ENCODE assay signal across 8 cellular contexts in the genomic region with DNA sequence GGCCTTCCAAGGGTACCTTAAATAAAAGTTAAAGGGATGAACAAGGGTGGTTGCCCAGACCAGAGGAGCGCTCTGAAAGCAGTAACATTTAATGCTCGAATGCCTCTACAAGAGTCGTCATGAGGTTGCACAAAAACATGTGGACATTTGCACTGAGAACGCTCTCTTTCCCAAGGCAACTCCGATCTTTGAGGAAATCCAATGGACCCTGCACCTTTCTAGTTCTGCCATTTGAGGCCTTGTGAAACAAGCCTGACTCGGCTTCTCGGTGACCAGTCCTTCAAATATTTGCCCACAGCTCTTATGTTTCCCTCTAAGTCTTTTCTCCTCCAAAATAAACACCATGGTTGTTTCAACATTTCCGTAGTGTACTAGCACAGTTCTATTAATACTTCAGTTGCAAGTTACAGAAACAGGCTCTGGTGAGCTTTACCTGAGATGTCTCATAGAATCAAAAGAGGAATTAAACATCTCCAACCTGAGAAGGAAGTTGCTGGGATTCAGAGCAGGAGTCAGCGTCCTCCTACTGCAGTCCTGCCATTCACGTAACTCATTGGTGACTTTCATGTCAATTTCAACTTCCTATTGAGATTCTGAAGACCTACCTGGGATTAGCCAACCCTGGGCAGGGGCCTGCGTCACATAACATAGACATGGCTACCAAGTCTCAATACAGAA.
DNase-seq lines count a peak whose midpoint lies in the region; ATAC-seq and TF ChIP-seq lines count a peak whose summit lies in the region.
"Had no signal": no experiment of that assay in that cellular context is flagged by ENCODE, and none has a peak within 500 bp of the region (broad histone marks: within the 10 kb centered on the region; RNA-seq: fewer than 3 reads in every experiment).

No MANE protein-coding gene starts in this region.

- H3K27me3 Mint-ChIP-seq in WTC11 (ENCODE audit: low read depth): no peaks in the 10 kb centered on the region
- H3K27me3 Mint-ChIP-seq in activated CD4-positive, alpha-beta T cell treated with anti-CD3 and anti-CD28 coated beads, Interleukin-2, amount 10 ng/mL, durations not matched to agents 7 days and 5 days: peaks cover 15% of the 10 kb centered on the region

- ATAC-seq in WTC11 (no peak), right cardiac atrium (peak; percentile 68 to 87), GM19395 (IDR thresholded peaks at IDR 0.05; ENCODE audit: unreplicated experiment) (no peak)

- no peak overlapping the region for H3K27ac Mint-ChIP-seq in WTC11
- H3K27ac Mint-ChIP-seq in activated CD4-positive, alpha-beta T cell treated with anti-CD3 and anti-CD28 coated beads, Interleukin-2, amount 10 ng/mL, durations not matched to agents 7 days and 5 days: no peak overlapping the region

- POLR2A ChIA-PET in WTC11 (lab: Charles Lee): no interaction called here
- POLR2A ChIA-PET in activated CD4-positive, alpha-beta T cell treated with anti-CD3 and anti-CD28 coated beads, Interleukin-2, amount 10 ng/mL, durations not matched to agents 7 days and 5 days (lab: Charles Lee): no interaction called here

- TF ChIP-seq EP300 in suprapubic skin (IDR thresholded peaks at IDR 0.05): no peak

- peaks cover 12% of the 10 kb centered on the region for H3K9me3 Mint-ChIP-seq in WTC11
- H3K9me3 Mint-ChIP-seq in activated CD4-positive, alpha-beta T cell treated with anti-CD3 and anti-CD28 coated beads, Interleukin-2, amount 10 ng/mL, durations not matched to agents 7 days and 5 days: no peaks in the 10 kb centered on the region

- no peak overlapping the region for H3K4me3 ChIP-seq in right cardiac atrium (ENCODE audit: low read length)
- no peak overlapping the region for H3K4me3 ChIP-seq in suprapubic skin

- CTCF ChIA-PET in WTC11 (lab: Charles Lee): interaction anchor here (0.9 to 3.7 kb wide), 5 partner anchors 9 to 427 kb away, joined by 3 to 30 read pairs (median 6); a partner anchor contains a TSS
- CTCF ChIA-PET in activated CD4-positive, alpha-beta T cell treated with anti-CD3 and anti-CD28 coated beads, Interleukin-2, amount 10 ng/mL, durations not matched to agents 7 days and 5 days (lab: Charles Lee): interaction anchor here (0.6 to 1.8 kb wide), 2 partner anchors 10 to 413 kb away, joined by 3 to 8 read pairs; no protein-coding TSS in a partner anchor

- no peak overlapping the region for H3K4me3 Mint-ChIP-seq in WTC11
- H3K4me3 Mint-ChIP-seq in activated CD4-positive, alpha-beta T cell treated with anti-CD3 and anti-CD28 coated beads, Interleukin-2, amount 10 ng/mL, durations not matched to agents 7 days and 5 days: no peak overlapping the region

- H3K27me3 ChIP-seq in right cardiac atrium (ENCODE audit: control insufficient read depth, insufficient read depth): no peaks in the 10 kb centered on the region
- H3K27me3 ChIP-seq in suprapubic skin: no peaks in the 10 kb centered on the region

- intact Hi-C loops in right cardiac atrium (cut with DNase I): loop anchor here (5.0 to 10.0 kb wide), 3 partner anchors 35 to 517 kb away; no protein-coding TSS in a partner anchor

- H3K27ac ChIP-seq in right cardiac atrium (ENCODE audit: low read length) (peak overlapping the region; percentile 77), suprapubic skin (peak overlapping the region; percentile 6)

- H3K9me3 ChIP-seq in right cardiac atrium (ENCODE audit: control insufficient read depth, low read length): peaks cover 3% of the 10 kb centered on the region
- H3K9me3 ChIP-seq in suprapubic skin: no peaks in the 10 kb centered on the region

- H3K36me3 ChIP-seq in suprapubic skin: no peaks in the 10 kb centered on the region

- H3K36me3 Mint-ChIP-seq in WTC11: peaks cover 7% of the 10 kb centered on the region
- H3K36me3 Mint-ChIP-seq in activated CD4-positive, alpha-beta T cell treated with anti-CD3 and anti-CD28 coated beads, Interleukin-2, amount 10 ng/mL, durations not matched to agents 7 days and 5 days (ENCODE audit: low read depth): no peaks in the 10 kb centered on the region

- TF ChIP-seq POLR2A in suprapubic skin (IDR thresholded peaks at IDR 0.05): no peak

- DNase-seq in HS-5 (ENCODE audit: low read depth) (peak; percentile 80), WTC11 (ENCODE audit: low spot score) (no peak), right cardiac atrium (no peak), suprapubic skin (ENCODE audit: low spot score in 2 of 2) (no peak), cerebellar cortex (ENCODE audit: low spot score) (no peak)
- DNase-seq in activated CD4-positive, alpha-beta T cell treated with anti-CD3 and anti-CD28 coated beads, Interleukin-2, amount 10 ng/mL, durations not matched to agents 7 days and 5 days: no peak
- DNase-seq: activated effector memory CD4-positive, alpha-beta T cell treated with Interleukin-2 at 50 U/mL for 16 hours had no signal

- TF ChIP-seq CTCF in WTC11 (IDR thresholded peaks at IDR 0.05) (no peak), suprapubic skin (IDR thresholded peaks at IDR 0.05) (no peak)

- 71% methylated on average over 11 of the region's 11 CpGs for WGBS in right cardiac atrium
- WGBS in suprapubic skin: 92% methylated on average over 11 of the region's 11 CpGs

- peaks cover 7% of the 10 kb centered on the region for H3K4me1 ChIP-seq in right cardiac atrium (ENCODE audit: control insufficient read depth, insufficient read depth, low read length)
- peaks cover 25% of the 10 kb centered on the region for H3K4me1 ChIP-seq in suprapubic skin

- peaks cover 71% of the 10 kb centered on the region for H3K4me1 Mint-ChIP-seq in WTC11
- no peaks in the 10 kb centered on the region for H3K4me1 Mint-ChIP-seq in activated CD4-positive, alpha-beta T cell treated with anti-CD3 and anti-CD28 coated beads, Interleukin-2, amount 10 ng/mL, durations not matched to agents 7 days and 5 days

TF ChIP-seq in WTC11, 78 proteins besides CTCF, POLR2A, EP300 and RAD21:
- TF ChIP-seq GABPB1 (CRISPR knock-in tag; IDR thresholded peaks at IDR 0.05): peak; percentile 62
- TF ChIP-seq, protein P1, sequence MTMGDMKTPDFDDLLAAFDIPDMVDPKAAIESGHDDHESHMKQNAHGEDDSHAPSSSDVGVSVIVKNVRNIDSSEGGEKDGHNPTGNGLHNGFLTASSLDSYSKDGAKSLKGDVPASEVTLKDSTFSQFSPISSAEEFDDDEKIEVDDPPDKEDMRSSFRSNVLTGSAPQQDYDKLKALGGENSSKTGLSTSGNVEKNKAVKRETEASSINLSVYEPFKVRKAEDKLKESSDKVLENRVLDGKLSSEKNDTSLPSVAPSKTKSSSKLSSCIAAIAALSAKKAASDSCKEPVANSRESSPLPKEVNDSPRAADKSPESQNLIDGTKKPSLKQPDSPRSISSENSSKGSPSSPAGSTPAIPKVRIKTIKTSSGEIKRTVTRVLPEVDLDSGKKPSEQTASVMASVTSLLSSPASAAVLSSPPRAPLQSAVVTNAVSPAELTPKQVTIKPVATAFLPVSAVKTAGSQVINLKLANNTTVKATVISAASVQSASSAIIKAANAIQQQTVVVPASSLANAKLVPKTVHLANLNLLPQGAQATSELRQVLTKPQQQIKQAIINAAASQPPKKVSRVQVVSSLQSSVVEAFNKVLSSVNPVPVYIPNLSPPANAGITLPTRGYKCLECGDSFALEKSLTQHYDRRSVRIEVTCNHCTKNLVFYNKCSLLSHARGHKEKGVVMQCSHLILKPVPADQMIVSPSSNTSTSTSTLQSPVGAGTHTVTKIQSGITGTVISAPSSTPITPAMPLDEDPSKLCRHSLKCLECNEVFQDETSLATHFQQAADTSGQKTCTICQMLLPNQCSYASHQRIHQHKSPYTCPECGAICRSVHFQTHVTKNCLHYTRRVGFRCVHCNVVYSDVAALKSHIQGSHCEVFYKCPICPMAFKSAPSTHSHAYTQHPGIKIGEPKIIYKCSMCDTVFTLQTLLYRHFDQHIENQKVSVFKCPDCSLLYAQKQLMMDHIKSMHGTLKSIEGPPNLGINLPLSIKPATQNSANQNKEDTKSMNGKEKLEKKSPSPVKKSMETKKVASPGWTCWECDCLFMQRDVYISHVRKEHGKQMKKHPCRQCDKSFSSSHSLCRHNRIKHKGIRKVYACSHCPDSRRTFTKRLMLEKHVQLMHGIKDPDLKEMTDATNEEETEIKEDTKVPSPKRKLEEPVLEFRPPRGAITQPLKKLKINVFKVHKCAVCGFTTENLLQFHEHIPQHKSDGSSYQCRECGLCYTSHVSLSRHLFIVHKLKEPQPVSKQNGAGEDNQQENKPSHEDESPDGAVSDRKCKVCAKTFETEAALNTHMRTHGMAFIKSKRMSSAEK (CRISPR knock-in tag; IDR thresholded peaks at IDR 0.05; ENCODE audit: borderline replicate concordance): no peak

Comparison
In these comparisons a context has a peak if more than half of its experiments do, and no peak if none do; other contexts are left out.
1. ATAC-seq: peak in right cardiac atrium (2 of 2); none in WTC11 (single experiment) and GM19395 (single experiment).